8 cellular contexts compared by ENCODE assay signal in genomic region chr2:111493720-111494078, GRCh38.
DNase-seq lines count a peak whose midpoint lies in the region; ATAC-seq, FAIRE-seq and TF ChIP-seq lines count a peak whose summit lies in the region.
"Not testable (repeated sequence)": the region's sequence is repeated elsewhere in the genome, so short reads cannot be mapped to it uniquely, and the experiment has no call there.

No MANE protein-coding gene starts in this region.

- not testable (repeated sequence) for H3K27me3 ChIP-seq in keratinocyte (ENCODE audit: control insufficient read depth, extremely low read depth, insufficient read depth, low read length)

- CTCF ChIA-PET in activated CD4-positive, alpha-beta memory T cell treated with anti-CD3 and anti-CD28 coated beads, Interleukin-2, amount 10 ng/mL, durations not matched to agents 7 days and 5 days (lab: Charles Lee) = not testable (repeated sequence)

- not testable (repeated sequence) for H3K27me3 Mint-ChIP-seq in activated CD4-positive, alpha-beta memory T cell treated with anti-CD3 and anti-CD28 coated beads, Interleukin-2, amount 10 ng/mL, durations not matched to agents 7 days and 5 days; central memory CD8-positive, alpha-beta T cell

- in situ Hi-C loops in KBM-7 (cut with MboI; ENCODE audit: low pct_unique_long_range_greater_than_20kb, low sequenced_read_pairs) = not testable (repeated sequence)

- H4K20me1 ChIP-seq in keratinocyte (ENCODE audit: control insufficient read depth, extremely low read depth, insufficient read depth, low read length) = not testable (repeated sequence)

- peak overlapping the region; percentile 39 to 66 (median 40) for H3K4me3 ChIP-seq in keratinocyte (ENCODE audit: control insufficient read depth in 2 of 3, extremely low read depth in 1 of 3, insufficient read depth in 2 of 3, low read depth in 1 of 3, low read length in 3 of 3)

- H3K9me3 Mint-ChIP-seq in activated CD4-positive, alpha-beta memory T cell treated with anti-CD3 and anti-CD28 coated beads, Interleukin-2, amount 10 ng/mL, durations not matched to agents 7 days and 5 days; central memory CD8-positive, alpha-beta T cell: not testable (repeated sequence)

- FAIRE-seq in keratinocyte (lab: Jason Lieb, UNC) = not testable (repeated sequence)

- peaks cover 31% of the 10 kb centered on the region for H3K79me2 ChIP-seq in keratinocyte (ENCODE audit: control insufficient read depth, insufficient read depth, low read length)

- not testable (repeated sequence) for H3K36me3 ChIP-seq in keratinocyte (ENCODE audit: control insufficient read depth in 2 of 2, extremely low read depth in 1 of 2, insufficient read depth in 2 of 2, low read length in 2 of 2)

- H3K36me3 Mint-ChIP-seq in activated CD4-positive, alpha-beta memory T cell treated with anti-CD3 and anti-CD28 coated beads, Interleukin-2, amount 10 ng/mL, durations not matched to agents 7 days and 5 days (ENCODE audit: low read depth) = peaks cover 18% of the 10 kb centered on the region
- H3K36me3 Mint-ChIP-seq in central memory CD8-positive, alpha-beta T cell (ENCODE audit: insufficient read depth) = not testable (repeated sequence)

- H3K9ac ChIP-seq in keratinocyte (ENCODE audit: control insufficient read depth, extremely low read depth, insufficient read depth, low read length) = peak overlapping the region; percentile 67

- ATAC-seq in GM19372 (IDR thresholded peaks at IDR 0.05; ENCODE audit: low read depth, unreplicated experiment) (peak; percentile 56), HG02884 (IDR thresholded peaks at IDR 0.05; ENCODE audit: unreplicated experiment) (peak; percentile 85)
- peak; percentile 55 for ATAC-seq in central memory CD8-positive, alpha-beta T cell (replicated peaks; ENCODE audit: extremely low read depth, poor library complexity, severe bottlenecking)

- H3K9me1 ChIP-seq in keratinocyte (ENCODE audit: control insufficient read depth, extremely low read depth, insufficient read depth, low read length) = not testable (repeated sequence)

- H3K4me1 Mint-ChIP-seq in activated CD4-positive, alpha-beta memory T cell treated with anti-CD3 and anti-CD28 coated beads, Interleukin-2, amount 10 ng/mL, durations not matched to agents 7 days and 5 days = peaks cover 25% of the 10 kb centered on the region
- not testable (repeated sequence) for H3K4me1 Mint-ChIP-seq in central memory CD8-positive, alpha-beta T cell

- peaks cover 20% of the 10 kb centered on the region for H3K4me1 ChIP-seq in keratinocyte (ENCODE audit: control insufficient read depth, extremely low read depth, insufficient read depth, low read length)

- H3K27ac Mint-ChIP-seq in activated CD4-positive, alpha-beta memory T cell treated with anti-CD3 and anti-CD28 coated beads, Interleukin-2, amount 10 ng/mL, durations not matched to agents 7 days and 5 days = peak overlapping the region; percentile 94
- H3K27ac Mint-ChIP-seq in central memory CD8-positive, alpha-beta T cell (ENCODE audit: low read depth) = peak overlapping the region; percentile 46

- peak; percentile 9 for DNase-seq in KBM-7
- DNase-seq in activated CD4-positive, alpha-beta memory T cell treated with anti-CD3 and anti-CD28 coated beads, Interleukin-2, amount 10 ng/mL, durations not matched to agents 7 days and 5 days = peak; percentile 32
- DNase-seq in central memory CD8-positive, alpha-beta T cell (ENCODE audit: low spot score in 2 of 2); keratinocyte (ENCODE audit: low read depth, low spot score): not testable (repeated sequence)
- DNase-seq in stimulated activated CD4-positive, alpha-beta T cell treated with anti-CD3 and anti-CD28 coated beads, Interleukin-2, amount 100 ng/mL, for 24 hours = peak; percentile 28 to 46

- POLR2A ChIA-PET in activated CD4-positive, alpha-beta memory T cell treated with anti-CD3 and anti-CD28 coated beads, Interleukin-2, amount 10 ng/mL, durations not matched to agents 7 days and 5 days (lab: Charles Lee) = interaction anchor here (1.1 kb wide), 2 partner anchors 40 to 205 kb away, joined by 4 read pairs; no protein-coding TSS in a partner anchor

- H3K4me3 Mint-ChIP-seq in activated CD4-positive, alpha-beta memory T cell treated with anti-CD3 and anti-CD28 coated beads, Interleukin-2, amount 10 ng/mL, durations not matched to agents 7 days and 5 days = peak overlapping the region; percentile 84
- peak overlapping the region; percentile 63 for H3K4me3 Mint-ChIP-seq in central memory CD8-positive, alpha-beta T cell

- not testable (repeated sequence) for H3K9me3 ChIP-seq in keratinocyte (ENCODE audit: control insufficient read depth, low read depth, low read length)

- TF ChIP-seq CTCF in C4-2B (conservative IDR thresholded peaks at IDR 0.05); keratinocyte (optimal IDR thresholded peaks at IDR 0.05 in 1 of 3, IDR thresholded peaks at IDR 0.05 in 1 of 3, conservative IDR thresholded peaks at IDR 0.05 in 1 of 3; ENCODE audit: extremely low read depth in 1 of 3, insufficient read depth in 2 of 3, low read length in 3 of 3): not testable (repeated sequence)

- H3K27ac ChIP-seq in C4-2B (peak overlapping the region; percentile 43; the same call in 1 of the 2 replicates), keratinocyte (ENCODE audit: control insufficient read depth, insufficient read depth, low read length) (peak overlapping the region; percentile 54)

- peak overlapping the region; percentile 71 for H3K4me2 ChIP-seq in keratinocyte (ENCODE audit: control insufficient read depth, extremely low read depth, insufficient read depth, low read depth, low read length)

- dilution Hi-C loops in keratinocyte (cut with MboI; ENCODE audit: extremely low pct_ligation_motif_present, low sequenced_read_pairs) = not testable (repeated sequence)

- H2AFZ ChIP-seq in keratinocyte (ENCODE audit: control insufficient read depth, low read length) = not testable (repeated sequence)
